In genomic region chr2:119756837-119757236, GRCh38 we compare ENCODE assay signal across 1 cellular context.
TF ChIP-seq lines count a peak whose summit lies in the region.

No MANE protein-coding gene starts in this region.

TF ChIP-seq in WTC11, 78 proteins besides CTCF, POLR2A, EP300 and RAD21 (continued from another document):
- TF ChIP-seq ZNF425 (CRISPR knock-in tag; conservative IDR thresholded peaks at IDR 0.05) (no peak), MAX (CRISPR knock-in tag; IDR thresholded peaks at IDR 0.05) (no peak), ELF4 (CRISPR knock-in tag; IDR thresholded peaks at IDR 0.05; ENCODE audit: low read depth) (no peak)
- TF ChIP-seq, protein P1, sequence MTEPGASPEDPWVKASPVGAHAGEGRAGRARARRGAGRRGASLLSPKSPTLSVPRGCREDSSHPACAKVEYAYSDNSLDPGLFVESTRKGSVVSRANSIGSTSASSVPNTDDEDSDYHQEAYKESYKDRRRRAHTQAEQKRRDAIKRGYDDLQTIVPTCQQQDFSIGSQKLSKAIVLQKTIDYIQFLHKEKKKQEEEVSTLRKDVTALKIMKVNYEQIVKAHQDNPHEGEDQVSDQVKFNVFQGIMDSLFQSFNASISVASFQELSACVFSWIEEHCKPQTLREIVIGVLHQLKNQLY (CRISPR knock-in tag; IDR thresholded peaks at IDR 0.05), result no peak
- TF ChIP-seq, protein P2, sequence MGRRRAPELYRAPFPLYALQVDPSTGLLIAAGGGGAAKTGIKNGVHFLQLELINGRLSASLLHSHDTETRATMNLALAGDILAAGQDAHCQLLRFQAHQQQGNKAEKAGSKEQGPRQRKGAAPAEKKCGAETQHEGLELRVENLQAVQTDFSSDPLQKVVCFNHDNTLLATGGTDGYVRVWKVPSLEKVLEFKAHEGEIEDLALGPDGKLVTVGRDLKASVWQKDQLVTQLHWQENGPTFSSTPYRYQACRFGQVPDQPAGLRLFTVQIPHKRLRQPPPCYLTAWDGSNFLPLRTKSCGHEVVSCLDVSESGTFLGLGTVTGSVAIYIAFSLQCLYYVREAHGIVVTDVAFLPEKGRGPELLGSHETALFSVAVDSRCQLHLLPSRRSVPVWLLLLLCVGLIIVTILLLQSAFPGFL (CRISPR knock-in tag; IDR thresholded peaks at IDR 0.05; ENCODE audit: borderline replicate concordance), result no peak
- TF ChIP-seq, protein P3, sequence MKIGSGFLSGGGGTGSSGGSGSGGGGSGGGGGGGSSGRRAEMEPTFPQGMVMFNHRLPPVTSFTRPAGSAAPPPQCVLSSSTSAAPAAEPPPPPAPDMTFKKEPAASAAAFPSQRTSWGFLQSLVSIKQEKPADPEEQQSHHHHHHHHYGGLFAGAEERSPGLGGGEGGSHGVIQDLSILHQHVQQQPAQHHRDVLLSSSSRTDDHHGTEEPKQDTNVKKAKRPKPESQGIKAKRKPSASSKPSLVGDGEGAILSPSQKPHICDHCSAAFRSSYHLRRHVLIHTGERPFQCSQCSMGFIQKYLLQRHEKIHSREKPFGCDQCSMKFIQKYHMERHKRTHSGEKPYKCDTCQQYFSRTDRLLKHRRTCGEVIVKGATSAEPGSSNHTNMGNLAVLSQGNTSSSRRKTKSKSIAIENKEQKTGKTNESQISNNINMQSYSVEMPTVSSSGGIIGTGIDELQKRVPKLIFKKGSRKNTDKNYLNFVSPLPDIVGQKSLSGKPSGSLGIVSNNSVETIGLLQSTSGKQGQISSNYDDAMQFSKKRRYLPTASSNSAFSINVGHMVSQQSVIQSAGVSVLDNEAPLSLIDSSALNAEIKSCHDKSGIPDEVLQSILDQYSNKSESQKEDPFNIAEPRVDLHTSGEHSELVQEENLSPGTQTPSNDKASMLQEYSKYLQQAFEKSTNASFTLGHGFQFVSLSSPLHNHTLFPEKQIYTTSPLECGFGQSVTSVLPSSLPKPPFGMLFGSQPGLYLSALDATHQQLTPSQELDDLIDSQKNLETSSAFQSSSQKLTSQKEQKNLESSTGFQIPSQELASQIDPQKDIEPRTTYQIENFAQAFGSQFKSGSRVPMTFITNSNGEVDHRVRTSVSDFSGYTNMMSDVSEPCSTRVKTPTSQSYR (CRISPR knock-in tag; IDR thresholded peaks at IDR 0.05), result no peak
TF ChIP-seq in WTC11: peak in this region for 0.
